In the genomic region with DNA sequence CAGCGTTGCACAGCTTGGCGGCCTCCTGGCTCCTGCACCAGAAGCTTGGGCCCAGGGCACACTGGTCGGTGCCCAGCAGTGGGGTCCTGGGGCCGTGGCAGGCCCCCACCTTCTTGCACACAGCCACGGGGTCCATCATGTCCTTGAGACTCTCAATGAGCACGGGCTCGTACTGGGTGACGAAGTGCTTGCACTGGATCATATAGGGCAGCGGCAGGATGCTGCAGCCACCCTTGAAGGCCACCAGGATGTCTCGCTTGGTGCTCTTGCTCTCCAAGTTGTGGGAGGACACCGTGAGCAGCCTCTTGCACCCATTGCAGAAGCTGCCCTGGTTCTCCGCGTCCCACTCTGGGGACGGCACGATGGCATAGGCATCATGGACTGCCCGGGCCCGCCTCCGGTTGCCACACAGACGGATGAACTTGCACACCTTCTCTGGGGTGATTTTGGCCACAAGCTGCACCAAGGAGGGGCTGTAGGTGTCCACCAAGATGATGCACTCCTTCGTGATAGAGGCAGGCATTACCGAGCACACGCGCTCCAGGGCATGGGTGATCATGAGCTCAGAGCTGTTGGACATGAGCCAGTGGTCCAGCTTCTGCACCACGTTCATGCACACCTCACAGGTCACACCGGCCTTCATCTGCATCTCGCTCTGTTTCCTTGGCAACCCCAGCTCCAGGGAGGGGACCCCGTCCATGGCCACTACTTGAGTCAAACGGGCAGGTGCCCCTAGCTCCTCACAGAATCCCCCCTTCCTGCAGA, we compare ENCODE assay signal across 1 cellular context.
TF ChIP-seq lines count a peak whose summit lies in the region.

No MANE protein-coding gene starts in this region.

TF ChIP-seq in H1, 55 proteins besides CTCF, POLR2A, EP300 and RAD21:
- TF ChIP-seq BRCA1 (IDR thresholded peaks at IDR 0.05; ENCODE audit: low read depth, low read length): no peak
- TF ChIP-seq TEAD4 (IDR thresholded peaks at IDR 0.05; ENCODE audit: low read depth, low read length): no peak
- TF ChIP-seq CHD2 (IDR thresholded peaks at IDR 0.05; ENCODE audit: low read length): no peak
- TF ChIP-seq CREB1 (IDR thresholded peaks at IDR 0.05): no peak
- TF ChIP-seq HDAC6 (IDR thresholded peaks at IDR 0.05; ENCODE audit: low read depth, low read length): no peak
- TF ChIP-seq GABPA (IDR thresholded peaks at IDR 0.05; ENCODE audit: borderline replicate concordance, insufficient read depth, low read length): no peak
- TF ChIP-seq, protein P1, sequence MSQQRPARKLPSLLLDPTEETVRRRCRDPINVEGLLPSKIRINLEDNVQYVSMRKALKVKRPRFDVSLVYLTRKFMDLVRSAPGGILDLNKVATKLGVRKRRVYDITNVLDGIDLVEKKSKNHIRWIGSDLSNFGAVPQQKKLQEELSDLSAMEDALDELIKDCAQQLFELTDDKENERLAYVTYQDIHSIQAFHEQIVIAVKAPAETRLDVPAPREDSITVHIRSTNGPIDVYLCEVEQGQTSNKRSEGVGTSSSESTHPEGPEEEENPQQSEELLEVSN (IDR thresholded peaks at IDR 0.05): no peak
- TF ChIP-seq, protein P2, sequence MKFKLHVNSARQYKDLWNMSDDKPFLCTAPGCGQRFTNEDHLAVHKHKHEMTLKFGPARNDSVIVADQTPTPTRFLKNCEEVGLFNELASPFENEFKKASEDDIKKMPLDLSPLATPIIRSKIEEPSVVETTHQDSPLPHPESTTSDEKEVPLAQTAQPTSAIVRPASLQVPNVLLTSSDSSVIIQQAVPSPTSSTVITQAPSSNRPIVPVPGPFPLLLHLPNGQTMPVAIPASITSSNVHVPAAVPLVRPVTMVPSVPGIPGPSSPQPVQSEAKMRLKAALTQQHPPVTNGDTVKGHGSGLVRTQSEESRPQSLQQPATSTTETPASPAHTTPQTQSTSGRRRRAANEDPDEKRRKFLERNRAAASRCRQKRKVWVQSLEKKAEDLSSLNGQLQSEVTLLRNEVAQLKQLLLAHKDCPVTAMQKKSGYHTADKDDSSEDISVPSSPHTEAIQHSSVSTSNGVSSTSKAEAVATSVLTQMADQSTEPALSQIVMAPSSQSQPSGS (IDR thresholded peaks at IDR 0.05; ENCODE audit: low read length): no peak
- no peak for TF ChIP-seq YY1 (IDR thresholded peaks at IDR 0.05; ENCODE audit: low read depth, low read length)
- no peak for TF ChIP-seq SUZ12 (IDR thresholded peaks at IDR 0.05; ENCODE audit: low read length)
- TF ChIP-seq BACH1 (IDR thresholded peaks at IDR 0.05; ENCODE audit: low read length): no peak
- no peak for TF ChIP-seq ZNF274 (IDR thresholded peaks at IDR 0.05; ENCODE audit: borderline replicate concordance, extremely low read depth, low read length)
- no peak for TF ChIP-seq CBX5 (IDR thresholded peaks at IDR 0.05; ENCODE audit: low read depth, low read length)
- no peak for TF ChIP-seq TBP (IDR thresholded peaks at IDR 0.05; ENCODE audit: low read depth, low read length)
- TF ChIP-seq RFX5 (IDR thresholded peaks at IDR 0.05; ENCODE audit: borderline replicate concordance, low read depth, low read length): no peak
